20 cellular contexts compared by ENCODE assay signal in genomic region chr2:235017441-235017840, GRCh38.
DNase-seq lines count a peak whose midpoint lies in the region; ATAC-seq and TF ChIP-seq lines count a peak whose summit lies in the region.
"Had no signal": no experiment of that assay in that cellular context is flagged by ENCODE, and none has a peak within 500 bp of the region (broad histone marks: within the 10 kb centered on the region; RNA-seq: fewer than 3 reads in every experiment).

No MANE protein-coding gene starts in this region.

- H2AK5ac ChIP-seq in IMR-90 (ENCODE audit: low read depth, low read length) (no peak overlapping the region), mesenchymal stem cell (ENCODE audit: low read length, severe bottlenecking) (no peak overlapping the region)

- H2BK15ac ChIP-seq in IMR-90 (ENCODE audit: low read depth, low read length), result no peak overlapping the region
- no peak overlapping the region for H2BK15ac ChIP-seq in mesenchymal stem cell (ENCODE audit: low read depth, poor library complexity, severe bottlenecking)

- no peak overlapping the region for H3K56ac ChIP-seq in IMR-90 (ENCODE audit: extremely low read depth, insufficient read depth, low read length)

- dilution Hi-C loops in IMR-90 (cut with HindIII; ENCODE audit: low sequenced_read_pairs, unreplicated experiment), result no loop called here

- 0 out of 2 replicates have a peak overlapping the region, but pooled peaks have one; percentile 44 for H3K14ac ChIP-seq in IMR-90 (replicated peaks; ENCODE audit: low read depth, low read length)
- H3K14ac ChIP-seq in mesenchymal stem cell (ENCODE audit: low read length in 2 of 2), result no peak overlapping the region

- peaks cover 4% of the 10 kb centered on the region; the same call in 1 of the 2 replicates for H3K9me3 ChIP-seq in IMR-90 (ENCODE audit: control insufficient read depth, insufficient read depth, low read length)
- no peaks in the 10 kb centered on the region for H3K9me3 ChIP-seq in mesenchymal stem cell (ENCODE audit: control insufficient read depth, low read length)
- H3K9me3 ChIP-seq in lower lobe of right lung, result no peaks in the 10 kb centered on the region

- in situ Hi-C loops in IMR-90 (cut with MboI; ENCODE audit: low sequenced_read_pairs), result no loop called here

- H3K27ac ChIP-seq in IMR-90 (ENCODE audit: insufficient read depth, low read length) (no peak overlapping the region), mesenchymal stem cell (ENCODE audit: low read length, poor library complexity, severe bottlenecking) (peak overlapping the region; percentile 2), lower lobe of right lung (no peak overlapping the region)
- H3K27ac ChIP-seq: RWPE1 had no signal

- peaks cover 33% of the 10 kb centered on the region for H3K9me1 ChIP-seq in IMR-90 (ENCODE audit: insufficient read depth, low read length)

- no peak overlapping the region for H3K4ac ChIP-seq in IMR-90 (ENCODE audit: low read depth, low read length)
- H3K4ac ChIP-seq in mesenchymal stem cell (ENCODE audit: low read depth in 1 of 2, low read length in 2 of 2), result no peak overlapping the region

- H3K9ac ChIP-seq in IMR-90 (ENCODE audit: low read depth, low read length) (no peak overlapping the region), mesenchymal stem cell (ENCODE audit: low read length) (no peak overlapping the region)

- H2BK120ac ChIP-seq in IMR-90 (ENCODE audit: low read depth, low read length) (no peak overlapping the region), mesenchymal stem cell (ENCODE audit: low read depth, low read length) (no peak overlapping the region)

- no peak for ATAC-seq in IMR-90 (ENCODE audit: low read depth)
- no peak for ATAC-seq in lower lobe of right lung
- ATAC-seq: PC-3, T-helper 17 cell had no signal

- intact Hi-C loops in IMR-90 (cut with micrococcal nuclease), result no loop called here
- intact Hi-C loops in lower lobe of right lung (cut with DNase I), result no loop called here
- intact Hi-C loops in CD14-positive monocyte (cut with micrococcal nuclease), result no loop called here

- H3K27me3 Mint-ChIP-seq in CD14-positive monocyte (ENCODE audit: low read depth in 3 of 3), result peaks cover 0 to 1% (median under 1%) of the 10 kb centered on the region in 3 donors
- H3K27me3 Mint-ChIP-seq: CD4-positive, CD25-positive, alpha-beta regulatory T cell had no signal

- peaks cover 17% of the 10 kb centered on the region for H3K4me1 ChIP-seq in IMR-90 (ENCODE audit: control insufficient read depth, insufficient read depth, low read length)
- peaks cover 36% of the 10 kb centered on the region for H3K4me1 ChIP-seq in mesenchymal stem cell (ENCODE audit: control insufficient read depth, insufficient read depth, low read depth, low read length)
- no peaks in the 10 kb centered on the region for H3K4me1 ChIP-seq in lower lobe of right lung

- H4K5ac ChIP-seq in IMR-90 (ENCODE audit: low read depth, low read length), result no peak overlapping the region

- TF ChIP-seq RAD21 in IMR-90 (IDR thresholded peaks at IDR 0.05; ENCODE audit: low read length), result no peak

- H2BK12ac ChIP-seq in mesenchymal stem cell (ENCODE audit: low read length in 2 of 2), result no peak overlapping the region

- H4K91ac ChIP-seq in IMR-90 (ENCODE audit: insufficient read depth, low read depth, low read length), result no peak overlapping the region
- H4K91ac ChIP-seq in mesenchymal stem cell (ENCODE audit: low read length), result no peak overlapping the region

- 0 out of 4 replicates have a peak overlapping the region, but pooled peaks of 1 of the 2 experiments have one; percentile 52 for H4K8ac ChIP-seq in IMR-90 (ENCODE audit: low read depth in 2 of 2, low read length in 2 of 2)
- H4K8ac ChIP-seq in mesenchymal stem cell (ENCODE audit: low read length), result no peak overlapping the region

- no peak overlapping the region for H2BK20ac ChIP-seq in IMR-90 (ENCODE audit: low read depth, low read length)

- no peak for TF ChIP-seq POLR2A in IMR-90 (IDR thresholded peaks at IDR 0.05; ENCODE audit: low read depth, low read length)

- no peak overlapping the region for H2BK5ac ChIP-seq in IMR-90 (ENCODE audit: low read depth, low read length, poor library complexity, severe bottlenecking)
- H2BK5ac ChIP-seq in mesenchymal stem cell (ENCODE audit: low read depth, low read length, poor library complexity, severe bottlenecking), result no peak overlapping the region

- H2AFZ ChIP-seq in IMR-90 (replicated peaks; ENCODE audit: low read length, poor library complexity), result no peak overlapping the region
- H2AFZ ChIP-seq in mesenchymal stem cell (ENCODE audit: low read depth, low read length), result no peak overlapping the region

- no peak overlapping the region for H2AK9ac ChIP-seq in IMR-90 (replicated peaks; ENCODE audit: low read depth, low read length, poor library complexity)

- H3K36me3 Mint-ChIP-seq in CD14-positive monocyte, result no peaks in the 10 kb centered on the region
- H3K36me3 Mint-ChIP-seq: CD4-positive, CD25-positive, alpha-beta regulatory T cell had no signal

- H4K20me1 ChIP-seq in IMR-90 (ENCODE audit: insufficient read depth, low read length), result peaks cover 85% of the 10 kb centered on the region

- H3K79me1 ChIP-seq in IMR-90 (ENCODE audit: low read depth in 1 of 2, low read length in 2 of 2) (peaks cover 18 to 77% of the 10 kb centered on the region in 2 experiments), mesenchymal stem cell (replicated peaks; ENCODE audit: low read length, poor library complexity, severe bottlenecking) (no peaks in the 10 kb centered on the region)

- DNase-seq in D341Med (ENCODE audit: low spot score) (peak; percentile 74), IMR-90 (no peak), SK-N-DZ (ENCODE audit: low spot score) (peak; percentile 24), mesenchymal stem cell (no peak), NCI-H187 treated with DMSO at 0.1 percent for 48 hours (lab: John Stamatoyannopoulos, UW) (no peak), lower lobe of right lung (no peak), CD14-positive monocyte (ENCODE audit: low spot score) (no peak)
- DNase-seq: CD4-positive, CD25-positive, alpha-beta regulatory T cell; COR-L47; DMS53; GOT3; KBM-7; NCI-H1105 treated with DMSO at 0.1 percent for 48 hours; NCI-H1694 treated with DMSO at 0.1 percent for 48 hours; NCI-H345; NCI-H774; PC-3; SIG-M5; T-helper 17 cell had no signal

- H3K9me3 Mint-ChIP-seq in CD14-positive monocyte, result peaks cover 7 to 22% (median 10%) of the 10 kb centered on the region in 7 donors

- no TSS peak for BruUV-seq in IMR-90 (replicated peaks; lab: Mats Ljungman, UMichigan)

- CTCF ChIA-PET in IMR-90 (lab: Yijun Ruan, JAX), result no interaction called here

- no peak overlapping the region for H3K4me3 ChIP-seq in IMR-90 (ENCODE audit: insufficient read depth, low read depth, low read length)
- H3K4me3 ChIP-seq in mesenchymal stem cell (ENCODE audit: insufficient read depth in 1 of 2, low read depth in 1 of 2, low read length in 2 of 2), result no peak overlapping the region
- no peak overlapping the region for H3K4me3 ChIP-seq in lower lobe of right lung

- WGBS in IMR-90 (ENCODE audit: extremely low coverage in 2 of 2, insufficient read length in 1 of 2), 2 experiments, result no CpG with 5 or more reads among the region's 4 CpGs
- WGBS in mesenchymal stem cell, result 96% methylated on average over 4 of the region's 4 CpGs

- POLR2A ChIA-PET in IMR-90 (lab: Charles Lee; ENCODE audit: unreplicated experiment), result interaction anchor here (0.7 kb wide), 1 partner anchor 59 kb away, joined by 9 read pairs; no protein-coding TSS in a partner anchor

- no peak overlapping the region for H3K4me3 Mint-ChIP-seq in CD14-positive monocyte
- H3K4me3 Mint-ChIP-seq: CD4-positive, CD25-positive, alpha-beta regulatory T cell; T-helper 17 cell had no signal

- H3K4me2 ChIP-seq in IMR-90 (ENCODE audit: low read depth, low read length), result no peak overlapping the region
- H3K4me2 ChIP-seq in mesenchymal stem cell (ENCODE audit: low read length, poor library complexity, severe bottlenecking), result no peak overlapping the region

- no peak overlapping the region for H3K27ac Mint-ChIP-seq in CD14-positive monocyte
- H3K27ac Mint-ChIP-seq: CD4-positive, CD25-positive, alpha-beta regulatory T cell; T-helper 17 cell had no signal

- TF ChIP-seq CTCF in IMR-90 (conservative IDR thresholded peaks at IDR 0.05; ENCODE audit: low read depth, low read length) (no peak), lower lobe of right lung (IDR thresholded peaks at IDR 0.05) (no peak), CD14-positive monocyte (IDR thresholded peaks at IDR 0.05) (no peak)

- H3K18ac ChIP-seq in IMR-90 (ENCODE audit: low read depth, low read length) (no peak overlapping the region), mesenchymal stem cell (ENCODE audit: low read depth in 1 of 2, low read length in 2 of 2) (no peak overlapping the region)

- H3K23ac ChIP-seq in IMR-90 (ENCODE audit: low read depth, low read length), result no peak overlapping the region; the same call in 1 of the 2 replicates
- no peak overlapping the region for H3K23ac ChIP-seq in mesenchymal stem cell (ENCODE audit: low read length in 2 of 2)

- no peaks in the 10 kb centered on the region for H3K4me1 Mint-ChIP-seq in CD14-positive monocyte
- H3K4me1 Mint-ChIP-seq: CD4-positive, CD25-positive, alpha-beta regulatory T cell; T-helper 17 cell had no signal

- H3K36me3 ChIP-seq in IMR-90 (ENCODE audit: control insufficient read depth, insufficient read depth, low read length), result peaks cover 29% of the 10 kb centered on the region
- H3K36me3 ChIP-seq in mesenchymal stem cell (ENCODE audit: control insufficient read depth in 1 of 2, insufficient read depth in 2 of 2, low read depth in 1 of 2, low read length in 2 of 2), result peaks cover 34 to 36% of the 10 kb centered on the region in 2 experiments
- H3K36me3 ChIP-seq in lower lobe of right lung, result no peaks in the 10 kb centered on the region

- no peaks in the 10 kb centered on the region for H3K27me3 ChIP-seq in IMR-90 (ENCODE audit: control insufficient read depth, insufficient read depth, low read length)
- H3K27me3 ChIP-seq in mesenchymal stem cell (ENCODE audit: control insufficient read depth in 1 of 2, insufficient read depth in 1 of 2, low read length in 2 of 2), result no peaks in the 10 kb centered on the region
- no peaks in the 10 kb centered on the region for H3K27me3 ChIP-seq in lower lobe of right lung (ENCODE audit: low read depth)

TF ChIP-seq in IMR-90, 13 proteins besides CTCF, POLR2A, EP300 and RAD21 (continues in another document):
- TF ChIP-seq BHLHE40 (IDR thresholded peaks at IDR 0.05; ENCODE audit: low read depth, low read length) (no peak), RCOR1 (IDR thresholded peaks at IDR 0.05; ENCODE audit: insufficient replicate concordance, low read length) (no peak), NFE2L2 (IDR thresholded peaks at IDR 0.05; ENCODE audit: low read depth, low read length) (no peak)
- TF ChIP-seq, protein P1, sequence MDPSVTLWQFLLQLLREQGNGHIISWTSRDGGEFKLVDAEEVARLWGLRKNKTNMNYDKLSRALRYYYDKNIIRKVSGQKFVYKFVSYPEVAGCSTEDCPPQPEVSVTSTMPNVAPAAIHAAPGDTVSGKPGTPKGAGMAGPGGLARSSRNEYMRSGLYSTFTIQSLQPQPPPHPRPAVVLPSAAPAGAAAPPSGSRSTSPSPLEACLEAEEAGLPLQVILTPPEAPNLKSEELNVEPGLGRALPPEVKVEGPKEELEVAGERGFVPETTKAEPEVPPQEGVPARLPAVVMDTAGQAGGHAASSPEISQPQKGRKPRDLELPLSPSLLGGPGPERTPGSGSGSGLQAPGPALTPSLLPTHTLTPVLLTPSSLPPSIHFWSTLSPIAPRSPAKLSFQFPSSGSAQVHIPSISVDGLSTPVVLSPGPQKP (IDR thresholded peaks at IDR 0.05; ENCODE audit: borderline replicate concordance, low read depth, low read length), result no peak

Comparison
In these comparisons a context has a peak if more than half of its experiments do, and no peak if none do; other contexts are left out.
1. DNase-seq: peak in D341Med (single experiment) and SK-N-DZ (single experiment); none in IMR-90 (single experiment), mesenchymal stem cell (single experiment), NCI-H187 treated with DMSO at 0.1 percent for 48 hours (single experiment), lower lobe of right lung (single experiment) and CD14-positive monocyte (single experiment).